In genomic region chr2:240557808-240558207, GRCh38 we compare ENCODE assay signal across 8 cellular contexts. TPM values are rescaled to one million over a fixed set of nuclear protein-coding genes. Genes with fewer than 3 reads are reported as not detected.
DNase-seq lines count a peak whose midpoint lies in the region; TF ChIP-seq lines count a peak whose summit lies in the region.

Gene ANKMY1, minus strand, starts transcription at chr2:240557988. Its CDS starts 653 bp downstream, at chr2:240557335.

- no peak for TF ChIP-seq CTCF in AG04449 (IDR thresholded peaks at IDR 0.05; ENCODE audit: insufficient read depth, low read length, missing control alignments)

- no peak within 1 kb of the TSS for H3K27ac ChIP-seq in mesodermal cell (ENCODE audit: low read depth, low read length, severe bottlenecking)

- CTCF ChIA-PET in AG04449 (lab: Yijun Ruan, JAX) = interaction anchor here (5.6 kb wide), 1 partner anchor 9 kb away, joined by 27 read pairs; no protein-coding TSS in a partner anchor

- H3K4me1 ChIP-seq in mesodermal cell (ENCODE audit: control insufficient read depth, insufficient read depth, low read length, poor library complexity, severe bottlenecking) = peaks cover 4% of the 10 kb centered on the region

- DNase-seq in AG04449 (ENCODE audit: low read depth, low spot score) = no peak
- DNase-seq in LHCN-M2 (ENCODE audit: low read depth) = peak; percentile 16
- peak in 2 of 3 experiments; percentile 54 to 55 for DNase-seq in activated CD8-positive, alpha-beta memory T cell treated with anti-CD3 and anti-CD28 coated beads for 48 hours (ENCODE audit: low read depth in 2 of 3, low spot score in 2 of 3)
- peak; percentile 88 for DNase-seq in epidermal melanocyte (ENCODE audit: insufficient read length, low spot score)
- DNase-seq in stimulated activated naive CD4-positive, alpha-beta T cell (lab: John Stamatoyannopoulos, UW) = peak; percentile 10 to 54 (median 42)
- DNase-seq in AML-193 (lab: John Stamatoyannopoulos, UW) = no peak
- no peak for DNase-seq in NCI-H524 treated with DMSO at 0.1 percent for 48 hours (lab: John Stamatoyannopoulos, UW)

- H3K9me3 ChIP-seq in mesodermal cell (ENCODE audit: control insufficient read depth, low read length) = no peaks in the 10 kb centered on the region

- peak within 1 kb of the TSS; percentile 57 for H3K4me3 ChIP-seq in AG04449 (ENCODE audit: low read depth, low read length)
- H3K4me3 ChIP-seq in mesodermal cell (ENCODE audit: extremely low read depth, insufficient read depth, low read length, poor library complexity, severe bottlenecking) = peak within 1 kb of the TSS; percentile 32

- POLR2A ChIA-PET in AG04449 (lab: Yijun Ruan, JAX) = interaction anchor here (0.8 kb wide), 1 partner anchor 28 kb away, joined by 3 read pairs; the partner anchor contains the start of gene CAPN10

- 5 to 6% methylated on average over 38 of the region's 47 CpGs for WGBS in mesodermal cell (ENCODE audit: insufficient coverage in 2 of 2), 2 experiments

- peaks cover 23% of the 10 kb centered on the region for H3K36me3 ChIP-seq in mesodermal cell (ENCODE audit: control insufficient read depth, insufficient read depth, low read length)

RNA-seq across cellular contexts. Expression of gene ANKMY1, which starts in this region (rescaled TPM):
- 7.8 and 8.2 TPM in 2 replicates for total RNA-seq in LHCN-M2 (2014; rRNA removed)
- 5.3 TPM for polyA plus RNA-seq in LHCN-M2 (2012)
- 7.9 TPM for polyA plus RNA-seq in mesodermal cell (2013, experiment 1 of 2)
- 6.0 TPM for polyA plus RNA-seq in mesodermal cell (2013, experiment 2 of 2)

Comparison
In these comparisons a context has a peak if more than half of its experiments do, and no peak if none do; other contexts are left out.
1. DNase-seq: peak in LHCN-M2 (single experiment), activated CD8-positive, alpha-beta memory T cell treated with anti-CD3 and anti-CD28 coated beads for 48 hours (2 of 3), epidermal melanocyte (single experiment) and stimulated activated naive CD4-positive, alpha-beta T cell (6 of 6); none in AG04449 (single experiment), AML-193 (0 of 2) and NCI-H524 treated with DMSO at 0.1 percent for 48 hours (single experiment).